33 cellular contexts compared by ENCODE assay signal in the genomic region with DNA sequence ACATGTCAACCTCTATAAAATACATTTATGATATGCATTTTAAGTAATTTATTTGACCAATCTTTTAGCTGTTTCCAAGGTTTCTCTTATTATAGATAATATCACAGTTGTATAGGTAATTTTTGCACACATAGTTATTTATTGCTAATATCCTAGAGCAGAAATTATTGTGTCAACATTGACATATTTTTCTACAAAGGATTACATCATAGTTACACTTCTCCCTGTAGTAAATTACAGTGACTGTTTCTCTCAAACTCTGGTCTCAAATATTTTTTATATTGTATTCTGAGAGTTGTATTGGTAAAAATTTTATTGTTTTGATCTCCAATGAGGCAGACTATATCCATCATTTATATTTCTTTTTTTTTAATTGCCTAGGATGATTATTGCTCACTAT.
"Had no signal": no experiment of that assay in that cellular context is flagged by ENCODE, and none has a peak within 500 bp of the region (broad histone marks: within the 10 kb centered on the region; RNA-seq: fewer than 3 reads in every experiment).

No MANE protein-coding gene starts in this region.

- H3K27ac ChIP-seq: adrenal gland, body of pancreas, brain microvascular endothelial cell, breast epithelium, VCaP had no signal

- H3K27me3 ChIP-seq: adrenal gland, body of pancreas, brain microvascular endothelial cell, breast epithelium had no signal

- H3K4me1 ChIP-seq: adrenal gland, body of pancreas, breast epithelium had no signal

- FAIRE-seq: astrocyte, TTC549 had no signal

- H3K36me3 ChIP-seq: adrenal gland, brain microvascular endothelial cell, breast epithelium had no signal

- ATAC-seq: activated CD8-positive, alpha-beta T cell treated with anti-CD3 and anti-CD28 coated beads for 36 hours; activated naive CD4-positive, alpha-beta T cell treated with anti-CD3 and anti-CD28 coated beads, Interleukin-2, amount 50 U/mL, for 72 hours; activated T-cell treated with anti-CD3 and anti-CD28 coated beads, Interleukin-2, amount 50 U/mL, for 4 hours; activated T-cell treated with anti-CD3 and anti-CD28 coated beads, Interleukin-2, amount 50 U/mL, for 72 hours; activated T-helper 17 cell treated with anti-CD3 and anti-CD28 coated beads, Interleukin-2, amount 50 U/mL, for 72 hours; body of pancreas had no signal

- H3K9me3 ChIP-seq: body of pancreas had no signal

- DNase-seq: activated B cell treated with CpG ODN at 0.5 μM for 24 hours; activated CD4-positive, alpha-beta memory T cell treated with anti-CD3 and anti-CD28 coated beads for 36 hours; activated CD4-positive, alpha-beta T cell treated with anti-CD3 and anti-CD28 coated beads for 4 hours; activated CD4-positive, alpha-beta T cell treated with anti-CD3 and anti-CD28 coated beads, Interleukin-2, amount 10 ng/mL, durations not matched to agents 24 days and 14 days; activated CD4-positive, alpha-beta T cell treated with anti-CD3 and anti-CD28 coated beads, Interleukin-2, amount 50 U/mL, for 1 hour; activated CD4-positive, alpha-beta T cell treated with anti-CD3 and anti-CD28 coated beads, Interleukin-2, amount 50 U/mL, for 4 hours; activated CD4-positive, CD25-positive, alpha-beta regulatory T cell treated with anti-CD3 and anti-CD28 coated beads, Interleukin-2, amount 50 U/mL, for 72 hours; activated CD8-positive, alpha-beta memory T cell treated with anti-CD3 and anti-CD28 coated beads, Interleukin-2, amount 50 U/mL, for 4 hours; activated CD8-positive, alpha-beta T cell treated with anti-CD3 and anti-CD28 coated beads for 36 hours; activated effector memory CD4-positive, alpha-beta T cell treated with anti-CD3 and anti-CD28 coated beads, Interleukin-2, amount 50 U/mL, for 16 hours; activated gamma-delta T cell treated with Interleukin-2 at 50 U/mL for 16 hours; activated naive CD4-positive, alpha-beta T cell; activated naive CD4-positive, alpha-beta T cell treated with anti-CD3 and anti-CD28 coated beads for 36 hours; activated naive CD4-positive, alpha-beta T cell treated with anti-CD3 and anti-CD28 coated beads, Interleukin-2, amount 50 U/mL, for 16 hours; activated naive CD8-positive, alpha-beta T cell treated with anti-CD3 and anti-CD28 coated beads for 36 hours; activated T-cell treated with anti-CD3 and anti-CD28 coated beads for 4 hours; activated T-cell treated with anti-CD3 and anti-CD28 coated beads, Interleukin-2, amount 50 U/mL, for 1 hour; activated T-cell treated with anti-CD3 and anti-CD28 coated beads, Interleukin-2, amount 50 U/mL, for 4 hours; activated T-cell treated with anti-CD3 and anti-CD28 coated beads, Interleukin-2, amount 50 U/mL, for 72 hours; adrenal gland; amniotic stem cell; aorta; body of pancreas; brain microvascular endothelial cell; central memory CD4-positive, alpha-beta T cell; T-helper 2 cell; T-helper 9 cell had no signal

- H3K4me3 ChIP-seq: adrenal gland, body of pancreas, breast epithelium had no signal
